1 cellular context compared by ENCODE assay signal in genomic region chr18:3790702-3791101, GRCh38.
TF ChIP-seq lines count a peak whose summit lies in the region.

No MANE protein-coding gene starts in this region.

TF ChIP-seq in SK-N-SH treated with all-trans-retinoic acid at 6 μM for 48 hours, 23 proteins besides CTCF, POLR2A, EP300 and RAD21 (continued from another document):
- TF ChIP-seq, protein P1, sequence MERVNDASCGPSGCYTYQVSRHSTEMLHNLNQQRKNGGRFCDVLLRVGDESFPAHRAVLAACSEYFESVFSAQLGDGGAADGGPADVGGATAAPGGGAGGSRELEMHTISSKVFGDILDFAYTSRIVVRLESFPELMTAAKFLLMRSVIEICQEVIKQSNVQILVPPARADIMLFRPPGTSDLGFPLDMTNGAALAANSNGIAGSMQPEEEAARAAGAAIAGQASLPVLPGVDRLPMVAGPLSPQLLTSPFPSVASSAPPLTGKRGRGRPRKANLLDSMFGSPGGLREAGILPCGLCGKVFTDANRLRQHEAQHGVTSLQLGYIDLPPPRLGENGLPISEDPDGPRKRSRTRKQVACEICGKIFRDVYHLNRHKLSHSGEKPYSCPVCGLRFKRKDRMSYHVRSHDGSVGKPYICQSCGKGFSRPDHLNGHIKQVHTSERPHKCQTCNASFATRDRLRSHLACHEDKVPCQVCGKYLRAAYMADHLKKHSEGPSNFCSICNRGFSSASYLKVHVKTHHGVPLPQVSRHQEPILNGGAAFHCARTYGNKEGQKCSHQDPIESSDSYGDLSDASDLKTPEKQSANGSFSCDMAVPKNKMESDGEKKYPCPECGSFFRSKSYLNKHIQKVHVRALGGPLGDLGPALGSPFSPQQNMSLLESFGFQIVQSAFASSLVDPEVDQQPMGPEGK (CRISPR knock-in tag; IDR thresholded peaks at IDR 0.05; ENCODE audit: borderline replicate concordance): no peak
- TF ChIP-seq GLIS3 (CRISPR knock-in tag; IDR thresholded peaks at IDR 0.05): no peak
